Comparison of ENCODE assay signal across 1 cellular context in the genomic region with DNA sequence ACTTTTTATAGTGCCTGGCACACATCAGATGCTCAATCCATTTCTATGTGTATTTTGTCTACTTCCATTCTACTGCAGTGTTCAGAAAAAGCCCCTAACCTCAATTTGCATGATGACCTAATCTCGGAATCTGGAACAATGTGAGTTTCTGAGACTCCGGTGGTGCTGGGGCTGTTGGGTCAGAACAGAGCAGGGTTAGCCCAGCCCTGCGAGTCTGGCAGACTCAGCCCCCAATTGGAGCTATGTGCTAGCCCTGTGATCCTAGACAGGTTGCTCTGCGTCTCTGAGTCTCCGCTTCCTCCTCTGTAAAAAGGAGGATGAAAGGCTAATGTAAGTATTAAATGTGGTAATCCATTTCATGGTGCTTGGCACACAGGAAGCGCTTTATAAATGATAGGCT.
TF ChIP-seq lines count a peak whose summit lies in the region.

No MANE protein-coding gene starts in this region.

TF ChIP-seq in GM23338, 12 proteins besides CTCF, POLR2A, EP300 and RAD21 (continued from another document):
- TF ChIP-seq, protein P1, sequence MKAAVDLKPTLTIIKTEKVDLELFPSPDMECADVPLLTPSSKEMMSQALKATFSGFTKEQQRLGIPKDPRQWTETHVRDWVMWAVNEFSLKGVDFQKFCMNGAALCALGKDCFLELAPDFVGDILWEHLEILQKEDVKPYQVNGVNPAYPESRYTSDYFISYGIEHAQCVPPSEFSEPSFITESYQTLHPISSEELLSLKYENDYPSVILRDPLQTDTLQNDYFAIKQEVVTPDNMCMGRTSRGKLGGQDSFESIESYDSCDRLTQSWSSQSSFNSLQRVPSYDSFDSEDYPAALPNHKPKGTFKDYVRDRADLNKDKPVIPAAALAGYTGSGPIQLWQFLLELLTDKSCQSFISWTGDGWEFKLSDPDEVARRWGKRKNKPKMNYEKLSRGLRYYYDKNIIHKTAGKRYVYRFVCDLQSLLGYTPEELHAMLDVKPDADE (IDR thresholded peaks at IDR 0.05): no peak
- TF ChIP-seq EZH2 (IDR thresholded peaks at IDR 0.05; ENCODE audit: low read depth, unreplicated experiment) (no peak), STAT1 (IDR thresholded peaks at IDR 0.05; ENCODE audit: unreplicated experiment) (no peak), JUNB (IDR thresholded peaks at IDR 0.05; ENCODE audit: unreplicated experiment) (no peak), ZNF331 (CRISPR knock-in tag; IDR thresholded peaks at IDR 0.05; ENCODE audit: low read depth) (no peak), EZH2phosphoT487 (IDR thresholded peaks at IDR 0.05; ENCODE audit: unreplicated experiment) (no peak), NANOG (IDR thresholded peaks at IDR 0.05; ENCODE audit: borderline replicate concordance) (no peak), CREB1 (CRISPR knock-in tag; IDR thresholded peaks at IDR 0.05; ENCODE audit: low read depth) (no peak), POLR2AphosphoS5 (IDR thresholded peaks at IDR 0.05; ENCODE audit: low read depth) (no peak)
